8 cellular contexts compared by ENCODE assay signal in the genomic region with DNA sequence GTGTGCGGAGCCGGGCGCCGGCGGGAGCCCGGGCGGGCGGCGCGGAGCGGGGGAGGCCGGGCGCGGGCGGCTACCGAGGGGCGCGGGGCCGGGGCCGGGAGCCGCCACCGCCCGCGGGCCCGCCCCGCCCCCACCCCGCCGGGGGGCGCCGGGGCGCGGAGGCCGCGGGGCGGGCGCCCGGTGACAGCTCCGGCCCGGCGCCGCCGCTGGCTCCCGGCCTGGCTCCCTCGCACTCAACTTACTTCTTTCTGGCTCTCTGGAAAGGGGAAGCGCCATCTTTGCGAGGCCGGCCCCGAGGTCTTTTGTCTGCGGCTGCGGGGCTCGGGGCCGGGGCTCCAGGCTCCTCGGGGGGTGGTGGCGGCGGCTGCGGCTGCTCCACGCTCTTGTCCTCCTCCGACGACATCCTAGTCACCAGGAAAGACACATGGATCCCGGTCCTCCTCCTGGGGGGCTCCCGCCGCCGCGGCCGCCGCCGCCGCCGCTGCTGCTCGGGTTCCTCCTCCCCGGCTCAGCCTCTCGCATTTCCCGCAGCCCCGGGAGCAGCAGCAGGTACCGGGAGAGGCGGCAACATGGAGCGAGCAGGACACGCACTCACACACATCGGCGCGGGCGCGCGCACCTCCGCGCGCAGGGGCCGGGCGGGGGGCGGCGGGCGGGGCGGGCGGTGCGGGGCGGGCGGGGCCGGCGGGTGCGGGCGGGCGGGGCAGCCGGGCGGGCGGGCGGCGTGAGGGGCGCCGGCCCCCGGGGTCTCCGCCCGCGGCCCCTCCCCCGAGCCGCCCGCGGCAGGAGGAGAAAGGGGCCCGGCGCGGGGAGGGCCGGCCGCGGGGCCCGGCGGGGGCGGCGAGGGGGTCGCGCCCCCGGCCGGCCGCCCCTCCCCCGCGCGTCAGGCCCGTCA. TPM values are rescaled to one million over a fixed set of nuclear protein-coding genes. Genes with fewer than 3 reads are reported as not detected.
A peak's percentile ranks its signal among the peaks of the same experiment; 100 is the strongest.
DNase-seq lines count a peak whose midpoint lies in the region; ATAC-seq and TF ChIP-seq lines count a peak whose summit lies in the region.

A gene (minus strand): TSS at position 620 of the 895 bp plus-strand sequence. CDS start 217 bp downstream, at position 403.

- ATAC-seq in HG03175 (IDR thresholded peaks at IDR 0.05; ENCODE audit: unreplicated experiment) (peak; percentile 19), left cardiac atrium (peak; percentile 34 to 35)

- H3K4me3 ChIP-seq in SK-N-MC (peak within 1 kb of the TSS; percentile 93), adipocyte (ENCODE audit: low read length) (peak within 1 kb of the TSS; percentile 90), vagina (peak within 1 kb of the TSS; percentile 88 to 98)

- no peaks in the 10 kb centered on the region for H3K36me3 Mint-ChIP-seq in progenitor cell of endocrine pancreas (ENCODE audit: insufficient read depth)

- TF ChIP-seq CTCF in progenitor cell of endocrine pancreas (IDR thresholded peaks at IDR 0.05; ENCODE audit: unreplicated experiment) = no peak
- no peak for TF ChIP-seq CTCF in vagina (IDR thresholded peaks at IDR 0.05)

- peak in 1 of 2 donors; percentile 46 for TF ChIP-seq POLR2A in vagina (IDR thresholded peaks at IDR 0.05)

- peaks cover 23% of the 10 kb centered on the region for H3K4me1 Mint-ChIP-seq in progenitor cell of endocrine pancreas (ENCODE audit: low read depth)

- H3K9me3 ChIP-seq in SK-N-MC (ENCODE audit: low read depth, low read length) (no peaks in the 10 kb centered on the region), adipocyte (ENCODE audit: control insufficient read depth, low read length) (no peaks in the 10 kb centered on the region), vagina (no peaks in the 10 kb centered on the region)

- intact Hi-C loops in left cardiac atrium (cut with DNase I) (no loop called here), vagina (cut with DNase I) (no loop called here)

- H3K4me3 Mint-ChIP-seq in progenitor cell of endocrine pancreas (ENCODE audit: low read depth) = peak within 1 kb of the TSS; percentile 87

- H3K9ac ChIP-seq in SK-N-MC (ENCODE audit: insufficient read length) = peak within 1 kb of the TSS; percentile 93
- H3K9ac ChIP-seq in adipocyte (ENCODE audit: low read length) = peak within 1 kb of the TSS; percentile 88

- H3K9me3 Mint-ChIP-seq in progenitor cell of endocrine pancreas (ENCODE audit: low read depth) = no peaks in the 10 kb centered on the region

- peaks cover 11% of the 10 kb centered on the region for H3K27me3 Mint-ChIP-seq in progenitor cell of endocrine pancreas

- DNase-seq in NCI-H2029 (lab: John Stamatoyannopoulos, UW) (peak; percentile 23), NCI-H2029 treated with DMSO at 0.1 percent for 48 hours (lab: John Stamatoyannopoulos, UW) (no peak), SK-N-MC (ENCODE audit: low read depth, low spot score) (no peak), adipocyte (ENCODE audit: low read depth) (peak; percentile 76), left cardiac atrium (peak; percentile 54), progenitor cell of endocrine pancreas (ENCODE audit: low spot score, unreplicated experiment) (peak; percentile 36), vagina (ENCODE audit: extremely low spot score in 2 of 2) (no peak)

- peak within 1 kb of the TSS; percentile 95 for H3K27ac Mint-ChIP-seq in progenitor cell of endocrine pancreas

- H3K27me3 ChIP-seq in adipocyte (replicated peaks; ENCODE audit: control insufficient read depth, insufficient read depth, low read length) = no peaks in the 10 kb centered on the region
- H3K27me3 ChIP-seq in vagina = no peaks in the 10 kb centered on the region

- no peaks in the 10 kb centered on the region for H3K36me3 ChIP-seq in SK-N-MC (ENCODE audit: insufficient read depth, low read length)
- H3K36me3 ChIP-seq in adipocyte (ENCODE audit: control insufficient read depth, insufficient read depth, low read length, severe bottlenecking) = no peaks in the 10 kb centered on the region
- no peaks in the 10 kb centered on the region for H3K36me3 ChIP-seq in vagina

- peaks cover 18% of the 10 kb centered on the region for H3K4me1 ChIP-seq in adipocyte (ENCODE audit: control insufficient read depth, insufficient read depth, low read length)
- peaks cover 35% of the 10 kb centered on the region for H3K4me1 ChIP-seq in vagina

- peak within 1 kb of the TSS; percentile 91 for H3K27ac ChIP-seq in SK-N-MC
- H3K27ac ChIP-seq in vagina = peak within 1 kb of the TSS; percentile 100

RNA-seq across cellular contexts. Expression of the gene that starts here (rescaled TPM):
- total RNA-seq in left cardiac atrium = 10 to 100 TPM; 42.5 to 43.3 TPM
- total RNA-seq in progenitor cell of endocrine pancreas = 72.6 and 75.9 TPM in 2 replicates
- total RNA-seq in vagina = 62.6 TPM

Comparison
In these comparisons a context has a peak if more than half of its experiments do, and no peak if none do; other contexts are left out.
1. DNase-seq: peak in NCI-H2029 (single experiment), adipocyte (single experiment), left cardiac atrium (single experiment) and progenitor cell of endocrine pancreas (single experiment); none in NCI-H2029 treated with DMSO at 0.1 percent for 48 hours (single experiment), SK-N-MC (single experiment) and vagina (0 of 2).
2. Peak in every context shown above with its lines, with median percentiles within 50 percentile points of each other: H3K4me3 ChIP-seq.